ENCODE assay signal across 8 cellular contexts in genomic region chr19:14136509-14137281, GRCh38. TPM values are rescaled to one million over a fixed set of nuclear protein-coding genes. Genes with fewer than 3 reads are reported as not detected.
DNase-seq lines count a peak whose midpoint lies in the region; ATAC-seq and TF ChIP-seq lines count a peak whose summit lies in the region.

Gene ASF1B (minus strand): TSS chr19:14136589. CDS start chr19:14136456, 133 bp downstream.

- DNase-seq in Peyer's patch, result peak; percentile 96 to 99 (median 99)
- DNase-seq in activated T-cell treated with anti-CD3 and anti-CD28 coated beads, Interleukin-2, amount 50 U/mL, for 48 hours, result peak; percentile 97 to 98
- peak; percentile 89 for DNase-seq in stimulated activated CD8-positive, alpha-beta memory T cell treated with anti-CD3 and anti-CD28 coated beads, Interleukin-7, amount 100 ng/mL, for 24 hours (ENCODE audit: low read depth)

- H3K79me2 ChIP-seq in DOHH2 (ENCODE audit: control insufficient read depth, low read length), result peaks cover 57% of the 10 kb centered on the region

- H3K9me3 ChIP-seq in DOHH2 (ENCODE audit: control insufficient read depth, insufficient read depth, low read length) (no peaks in the 10 kb centered on the region), KOPT-K1 (ENCODE audit: insufficient read depth, low read length, poor library complexity, severe bottlenecking) (no peaks in the 10 kb centered on the region), Peyer's patch (no peaks in the 10 kb centered on the region), muscle layer of colon (ENCODE audit: low read length) (no peaks in the 10 kb centered on the region)

- peak; percentile 74 to 75 for TF ChIP-seq POLR2A in Peyer's patch (IDR thresholded peaks at IDR 0.05)

- H3K9me2 ChIP-seq in DOHH2 (replicated peaks; ENCODE audit: control insufficient read depth, low read length), result no peaks in the 10 kb centered on the region

- peaks cover 27% of the 10 kb centered on the region for H3K4me1 ChIP-seq in DOHH2 (ENCODE audit: control insufficient read depth, low read length)
- H3K4me1 ChIP-seq in Peyer's patch, result peaks cover 0 to 26% (median 3%) of the 10 kb centered on the region in 4 donors
- peaks cover 15% of the 10 kb centered on the region for H3K4me1 ChIP-seq in muscle layer of colon (ENCODE audit: insufficient read depth, low read length)

- H4K20me1 ChIP-seq in DOHH2 (ENCODE audit: control insufficient read depth, insufficient read depth, low read depth, low read length), result peaks cover 11% of the 10 kb centered on the region

- H3K4me3 ChIP-seq in DOHH2 (ENCODE audit: low read length) (peak within 1 kb of the TSS; percentile 94), Peyer's patch (peak within 1 kb of the TSS; percentile 73 to 85 (median 76)), muscle layer of colon (ENCODE audit: low read depth in 1 of 2, low read length in 2 of 2) (peak within 1 kb of the TSS; percentile 64 to 70)

- H3K36me3 ChIP-seq in DOHH2 (ENCODE audit: control insufficient read depth, low read length), result peaks cover 38% of the 10 kb centered on the region
- peaks cover 28% of the 10 kb centered on the region for H3K36me3 ChIP-seq in KOPT-K1 (ENCODE audit: insufficient read depth, low read length)
- no peaks in the 10 kb centered on the region for H3K36me3 ChIP-seq in Peyer's patch
- no peaks in the 10 kb centered on the region for H3K36me3 ChIP-seq in muscle layer of colon (ENCODE audit: insufficient read depth, low read length)

- H3K27ac ChIP-seq in DOHH2 (ENCODE audit: low read depth, low read length) (peak within 1 kb of the TSS; percentile 83), KOPT-K1 (ENCODE audit: low read depth, low read length, poor library complexity, severe bottlenecking) (peak within 1 kb of the TSS; percentile 85), Peyer's patch (peak within 1 kb of the TSS; percentile 94 to 99 (median 98)), muscle layer of colon (ENCODE audit: low read depth, low read length) (peak within 1 kb of the TSS; percentile 77)

- peak within 1 kb of the TSS; percentile 91 for H3K4me2 ChIP-seq in DOHH2 (ENCODE audit: low read length)

- H3F3A ChIP-seq in DOHH2 (ENCODE audit: control insufficient read depth, insufficient read depth), result 0 out of 2 replicates have a peak, but pooled peaks cover 3% of the 10 kb centered on the region

- H3K9ac ChIP-seq in muscle layer of colon (ENCODE audit: low read length), result peak within 1 kb of the TSS; percentile 49

- TF ChIP-seq CTCF in DOHH2 (IDR thresholded peaks at IDR 0.05; ENCODE audit: low read depth, low read length, poor library complexity, severe bottlenecking), result peak; percentile 65
- peak; percentile 81 to 97 (median 88) for TF ChIP-seq CTCF in Peyer's patch (IDR thresholded peaks at IDR 0.05)

- peak; percentile 75 for ATAC-seq in GM21786 (IDR thresholded peaks at IDR 0.05; ENCODE audit: unreplicated experiment)
- peak; percentile 94 for ATAC-seq in esophagus mucosa

- H3K27me3 ChIP-seq in DOHH2 (ENCODE audit: control insufficient read depth, low read length) (no peaks in the 10 kb centered on the region), Peyer's patch (no peaks in the 10 kb centered on the region), muscle layer of colon (ENCODE audit: control insufficient read depth in 1 of 2, insufficient read depth in 2 of 2, low read length in 2 of 2) (no peaks in the 10 kb centered on the region)

RNA-seq across cellular contexts. Expression of gene ASF1B, which starts in this region (rescaled TPM):
- 10 to 100 TPM in 1 of 4 donors, 1 to 10 TPM in 3; 2.3 to 12.4 (median 5.5) TPM for total RNA-seq in Peyer's patch
- total RNA-seq in esophagus mucosa, result 13.9 TPM

Comparison
In these comparisons a context has a peak if more than half of its experiments do, and no peak if none do; other contexts are left out.
1. Peak in every context shown above with its lines: DNase-seq, ATAC-seq, H3K4me3 ChIP-seq and H3K27ac ChIP-seq.